Comparison of ENCODE assay signal across 8 cellular contexts in genomic region chr2:157497603-157498314, GRCh38. TPM values are rescaled to one million over a fixed set of nuclear protein-coding genes. Genes with fewer than 3 reads are reported as not detected.
DNase-seq lines count a peak whose midpoint lies in the region; ATAC-seq, FAIRE-seq and TF ChIP-seq lines count a peak whose summit lies in the region.

No MANE protein-coding gene starts in this region.

- peak; percentile 54 to 68 (median 62) for TF ChIP-seq CTCF in adrenal gland (IDR thresholded peaks at IDR 0.05)
- TF ChIP-seq CTCF in coronary artery (IDR thresholded peaks at IDR 0.05): no peak

- FAIRE-seq in GM19239 (lab: Jason Lieb, UNC): peak; percentile 96

- WGBS in adrenal gland, 4 donors: 20 to 23% (median 21%) methylated on average over 7 of the region's 7 CpGs

- TF ChIP-seq POLR2A in adrenal gland (IDR thresholded peaks at IDR 0.05): no peak

- intact Hi-C loops in adrenal gland (cut with DNase I): loop anchor here in 1 of 2 donors (10.0 kb wide), 1 partner anchor 277 kb away; no protein-coding TSS in a partner anchor

- H3K27ac ChIP-seq in adrenal gland (no peak overlapping the region), coronary artery (no peak overlapping the region)

- no peak overlapping the region for H3K4me3 ChIP-seq in adrenal gland
- H3K4me3 ChIP-seq in coronary artery: no peak overlapping the region

- no peaks in the 10 kb centered on the region for H3K27me3 ChIP-seq in adrenal gland

- DNase-seq in DMS 273 treated with DMSO at 0.1 percent for 48 hours (lab: John Stamatoyannopoulos, UW): peak; percentile 63
- peak; percentile 15 for DNase-seq in GM19239 (ENCODE audit: insufficient read length, low spot score)
- DNase-seq in NCI-H226: peak; percentile 10
- DNase-seq in adrenal gland: no peak
- DNase-seq in iPS-NIHi11 (ENCODE audit: low spot score): peak; percentile 52
- DNase-seq in superior temporal gyrus (ENCODE audit: extremely low spot score): peak; percentile 77
- no peak for DNase-seq in coronary artery (ENCODE audit: low spot score)

- no peaks in the 10 kb centered on the region for H3K36me3 ChIP-seq in adrenal gland (replicated peaks in 1 of 2)

- H3K4me1 ChIP-seq in adrenal gland (replicated peaks in 1 of 2): no peaks in the 10 kb centered on the region

- ATAC-seq in HG03135 (IDR thresholded peaks at IDR 0.05; ENCODE audit: unreplicated experiment): peak; percentile 79

- no peaks in the 10 kb centered on the region for H3K9me3 ChIP-seq in adrenal gland (replicated peaks in 1 of 3)

RNA-seq across cellular contexts. Expression of gene CYTIP, which starts 53.9 kb away (rescaled TPM):
- 1 to 10 TPM in 7 of 8 donors, under 1 TPM in 1; 0.72 to 6.7 (median 4.3) TPM for total RNA-seq in adrenal gland
- polyA plus RNA-seq in adrenal gland: 1 to 10 TPM in 2 of 3 donors, under 1 TPM in 1; 0.94 to 3.9 (median 2.5) TPM

Comparison
In these comparisons a context has a peak if more than half of its experiments do, and no peak if none do; other contexts are left out.
1. DNase-seq: peak in DMS 273 treated with DMSO at 0.1 percent for 48 hours (single experiment), GM19239 (single experiment), NCI-H226 (single experiment), iPS-NIHi11 (single experiment) and superior temporal gyrus (single experiment); none in adrenal gland (0 of 7) and coronary artery (single experiment).